In genomic region chr1:117122297-117123025, GRCh38 we compare ENCODE assay signal across 8 cellular contexts. TPM values are rescaled to one million over a fixed set of nuclear protein-coding genes. Genes with fewer than 3 reads are reported as not detected.
DNase-seq lines count a peak whose midpoint lies in the region; ATAC-seq and TF ChIP-seq lines count a peak whose summit lies in the region.

No MANE protein-coding gene starts in this region.

- no peaks in the 10 kb centered on the region for H3K9me3 ChIP-seq in MG63
- no peaks in the 10 kb centered on the region for H3K9me3 ChIP-seq in ectodermal cell (ENCODE audit: control insufficient read depth, low read length)

- H3K4me3 ChIP-seq in AG10803 (ENCODE audit: low read length) (peak overlapping the region; percentile 96), MG63 (peak overlapping the region; percentile 64), ectodermal cell (ENCODE audit: insufficient read depth, low read depth, low read length) (peak overlapping the region; percentile 37)

- peak overlapping the region in 4 of 6 donors; percentile 2 to 85 (median 47) for H3K27ac Mint-ChIP-seq in naive B cell

- H3K4me1 Mint-ChIP-seq in naive B cell, result peaks cover 0 to 7% (median 5%) of the 10 kb centered on the region in 3 donors

- H3K36me3 ChIP-seq in MG63 (no peaks in the 10 kb centered on the region; the same call in 1 of the 2 replicates), ectodermal cell (ENCODE audit: control insufficient read depth, insufficient read depth, low read length) (peaks cover 10% of the 10 kb centered on the region)

- H3K4me1 ChIP-seq in ectodermal cell (ENCODE audit: control insufficient read depth, insufficient read depth, low read length), result peaks cover 14% of the 10 kb centered on the region

- DNase-seq in AG10803 (ENCODE audit: low read depth), result no peak
- no peak for DNase-seq in MG63
- DNase-seq in naive B cell, result no peak
- no peak for DNase-seq in NCI-H2107 treated with DMSO at 0.1 percent for 48 hours (lab: John Stamatoyannopoulos, UW; ENCODE audit: unreplicated experiment)
- no peak for DNase-seq in foreskin melanocyte
- DNase-seq in stimulated activated naive CD4-positive, alpha-beta T cell treated with Interleukin-2 at 50 U/mL for 16 hours (lab: John Stamatoyannopoulos, UW), result no peak

- H3K27ac ChIP-seq in ectodermal cell (ENCODE audit: insufficient read depth, low read depth, low read length, poor library complexity, severe bottlenecking), result peak overlapping the region; percentile 91

- TF ChIP-seq CTCF in AG10803 (conservative IDR thresholded peaks at IDR 0.05; ENCODE audit: low read length), result no peak

- H3K36me3 Mint-ChIP-seq in naive B cell, result no peaks in the 10 kb centered on the region

- no peaks in the 10 kb centered on the region for H3K9me3 Mint-ChIP-seq in naive B cell

- H3K4me3 Mint-ChIP-seq in naive B cell, result peak overlapping the region; percentile 84 to 94 (median 91)

- ATAC-seq in naive B cell (ENCODE audit: low read depth in 2 of 2) (no peak), GM18868 (IDR thresholded peaks at IDR 0.05; ENCODE audit: unreplicated experiment) (no peak)

- H3K27me3 ChIP-seq in MG63 (no peaks in the 10 kb centered on the region), ectodermal cell (ENCODE audit: control insufficient read depth, insufficient read depth, low read length, poor library complexity, severe bottlenecking) (no peaks in the 10 kb centered on the region)

- peaks cover 0 to 7% (median 7%) of the 10 kb centered on the region in 3 donors for H3K27me3 Mint-ChIP-seq in naive B cell

- 30 to 33% methylated on average over 33 of the region's 33 CpGs for WGBS in ectodermal cell, 2 experiments

RNA-seq across cellular contexts. Expression of gene TRIM45, which starts 0.9 kb away (rescaled TPM):
- 3.0 and 15.2 TPM in 2 replicates for total RNA-seq in MG63 (2014; rRNA removed; shearing (Covaris generic); ENCODE audit: low replicate concordance)
- polyA plus RNA-seq in ectodermal cell (2013, experiment 1 of 4), result 47.3 TPM
- polyA plus RNA-seq in ectodermal cell (2013, experiment 2 of 4), result 33.6 TPM
- 35.4 TPM for polyA plus RNA-seq in ectodermal cell (2013, experiment 3 of 4)
- polyA plus RNA-seq in ectodermal cell (2013, experiment 4 of 4), result 40.0 TPM
- polyA plus RNA-seq in naive B cell (ENCODE audit: low read depth in 6 of 6), result under 1 TPM in 2 of 6 donors, not detected in 4; 0.17 to 0.31 TPM

Comparison
In these comparisons a context has a peak if more than half of its experiments do, and no peak if none do; other contexts are left out.
1. H3K4me3 ChIP-seq: peak in every context shown above with its lines; median percentile 96 in AG10803; 64 in MG63; 37 in ectodermal cell.